8 cellular contexts compared by ENCODE assay signal in the genomic region with DNA sequence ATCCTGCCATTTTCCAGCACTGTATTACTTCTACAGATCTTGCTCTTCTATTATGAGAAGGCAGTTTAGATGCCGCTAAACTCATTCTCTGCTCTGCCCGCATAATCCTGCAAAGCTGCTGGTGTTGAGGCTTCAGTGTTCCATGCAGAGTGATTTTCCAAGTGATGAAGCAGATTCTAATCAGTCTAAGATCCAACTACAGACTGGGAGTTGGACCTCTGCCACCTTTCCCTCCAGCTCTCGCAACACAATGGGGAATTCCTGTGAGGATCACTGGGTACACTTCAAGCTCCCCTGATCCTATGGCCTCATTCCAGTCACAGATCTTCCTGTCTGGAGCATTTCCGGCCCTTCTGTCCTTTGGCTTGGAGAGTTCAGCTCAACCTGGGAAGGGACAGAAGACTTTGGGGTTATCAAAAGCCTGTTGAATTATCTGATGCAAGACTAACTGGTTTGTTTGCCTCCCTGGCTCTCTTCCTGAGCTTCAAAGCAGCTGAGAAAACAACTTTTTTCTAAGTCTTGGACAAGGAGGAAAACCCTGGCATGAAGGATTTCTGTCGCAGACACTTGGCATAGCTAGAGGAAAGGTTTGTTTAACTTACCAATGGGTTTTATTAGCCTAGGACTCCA.
DNase-seq lines count a peak whose midpoint lies in the region; ATAC-seq and TF ChIP-seq lines count a peak whose summit lies in the region.

No MANE protein-coding gene starts in this region.

- no peak for TF ChIP-seq EP300 in ovary (IDR thresholded peaks at IDR 0.05)

- H3K27ac Mint-ChIP-seq in endodermal cell (peak overlapping the region; percentile 90), nephron (peak overlapping the region; percentile 93 to 97 (median 95))

- H3K27me3 Mint-ChIP-seq in endodermal cell (ENCODE audit: insufficient read depth), result no peaks in the 10 kb centered on the region
- H3K27me3 Mint-ChIP-seq in nephron (ENCODE audit: low read depth), result peaks cover 3% of the 10 kb centered on the region

- TF ChIP-seq CTCF in endodermal cell (conservative IDR thresholded peaks at IDR 0.05) (no peak), nephron (IDR thresholded peaks at IDR 0.05; ENCODE audit: unreplicated experiment in 3 of 3) (no peak), ovary (IDR thresholded peaks at IDR 0.05) (no peak)

- H3K36me3 ChIP-seq in endodermal cell (ENCODE audit: control insufficient read depth, insufficient read depth, low read length) (no peaks in the 10 kb centered on the region), ovary (no peaks in the 10 kb centered on the region)

- H3K4me1 ChIP-seq in endodermal cell (ENCODE audit: control insufficient read depth, insufficient read depth, low read length) (peaks cover 2% of the 10 kb centered on the region), ovary (ENCODE audit: insufficient read depth) (peaks cover 7% of the 10 kb centered on the region)

- H3K27me3 ChIP-seq in endodermal cell (ENCODE audit: control insufficient read depth, insufficient read depth, low read length, poor library complexity, severe bottlenecking) (no peaks in the 10 kb centered on the region), ovary (no peaks in the 10 kb centered on the region)

- intact Hi-C loops in ovary (cut with DNase I), result no loop called here

- H3K9ac ChIP-seq in endodermal cell (ENCODE audit: extremely low read depth, low read length, poor library complexity, severe bottlenecking), result no peak overlapping the region

- H3K27ac ChIP-seq in endodermal cell (ENCODE audit: low read depth, low read length), result no peak overlapping the region
- H3K27ac ChIP-seq in ovary, result no peak overlapping the region

- DNase-seq in AG20443 (ENCODE audit: low spot score) (peak; percentile 54), NCI-H1105 treated with DMSO at 0.1 percent for 48 hours (lab: John Stamatoyannopoulos, UW) (peak; percentile 69), endodermal cell (peak; percentile 71), ovary (no peak), NCI-H526 (lab: John Stamatoyannopoulos, UW) (no peak)
- DNase-seq in stimulated activated CD4-positive, alpha-beta T cell treated with anti-CD3 and anti-CD28 coated beads, Interleukin-15, amount 100 ng/mL, for 24 hours, result no peak

- peaks cover 22% of the 10 kb centered on the region for H3K9me3 Mint-ChIP-seq in endodermal cell
- peaks cover 15% of the 10 kb centered on the region for H3K9me3 Mint-ChIP-seq in nephron

- H3K9me3 ChIP-seq in endodermal cell (ENCODE audit: control insufficient read depth, low read length) (peaks cover 19% of the 10 kb centered on the region), ovary (no peaks in the 10 kb centered on the region)

- H3K4me3 Mint-ChIP-seq in endodermal cell (no peak overlapping the region), nephron (peak overlapping the region in 1 of 3 experiments; percentile 17)

- no peak for TF ChIP-seq POLR2A in ovary (IDR thresholded peaks at IDR 0.05)

- peaks cover 11% of the 10 kb centered on the region for H3K36me3 Mint-ChIP-seq in endodermal cell (ENCODE audit: low read depth)
- H3K36me3 Mint-ChIP-seq in nephron (ENCODE audit: low read depth), result peaks cover 9% of the 10 kb centered on the region

- ATAC-seq in HG03439 (IDR thresholded peaks at IDR 0.05; ENCODE audit: unreplicated experiment), result no peak

- WGBS in endodermal cell (ENCODE audit: insufficient coverage in 1 of 2, insufficient read length in 1 of 2), 2 experiments, result 89 to 91% methylated on average over 5 of the region's 5 CpGs
- 77 to 83% (median 81%) methylated on average over 5 of the region's 5 CpGs for WGBS in ovary, 3 donors

- H3K4me3 ChIP-seq in endodermal cell (ENCODE audit: low read length), result no peak overlapping the region
- H3K4me3 ChIP-seq in ovary, result no peak overlapping the region

- peaks cover 28% of the 10 kb centered on the region for H3K4me1 Mint-ChIP-seq in endodermal cell
- peaks cover 40% of the 10 kb centered on the region for H3K4me1 Mint-ChIP-seq in nephron

Comparison
In these comparisons a context has a peak if more than half of its experiments do, and no peak if none do; other contexts are left out.
1. DNase-seq: peak in AG20443 (single experiment), NCI-H1105 treated with DMSO at 0.1 percent for 48 hours (single experiment) and endodermal cell (single experiment); none in ovary (0 of 5), NCI-H526 (0 of 2) and stimulated activated CD4-positive, alpha-beta T cell treated with anti-CD3 and anti-CD28 coated beads, Interleukin-15, amount 100 ng/mL, for 24 hours (single experiment).